In the genomic region with DNA sequence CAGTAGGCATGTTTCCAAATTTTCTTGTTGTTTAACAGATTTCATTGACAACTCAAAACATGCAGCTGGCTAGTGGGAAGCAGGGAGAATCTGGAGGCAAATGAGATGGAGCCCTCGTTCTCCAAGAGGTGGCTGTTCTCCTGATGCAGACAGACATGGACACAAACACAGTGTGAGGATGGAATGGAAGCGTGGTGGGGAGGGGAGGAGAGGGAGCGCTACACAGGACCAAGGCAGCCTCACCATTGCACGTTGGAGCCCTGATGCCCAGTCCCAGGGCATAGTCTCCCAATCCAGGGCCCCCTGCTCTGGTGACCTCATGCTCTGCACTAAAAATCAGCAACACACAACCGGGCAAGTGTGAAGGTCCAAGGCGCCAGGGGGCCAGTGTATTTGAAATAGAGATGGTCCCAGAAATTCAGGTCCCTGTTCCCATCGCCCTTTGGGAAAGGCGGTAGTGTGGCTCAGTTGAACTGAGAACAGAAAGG, we compare ENCODE assay signal across 1 cellular context.
TF ChIP-seq lines count a peak whose summit lies in the region.

No MANE protein-coding gene starts in this region.

TF ChIP-seq in IMR-90, 13 proteins besides CTCF, POLR2A, EP300 and RAD21:
- TF ChIP-seq RFX5 (IDR thresholded peaks at IDR 0.05; ENCODE audit: low read depth, low read length), result no peak
- TF ChIP-seq CHD1 (IDR thresholded peaks at IDR 0.05; ENCODE audit: low read depth, low read length), result no peak
- no peak for TF ChIP-seq BHLHE40 (IDR thresholded peaks at IDR 0.05; ENCODE audit: low read depth, low read length)
- TF ChIP-seq MAZ (IDR thresholded peaks at IDR 0.05; ENCODE audit: borderline replicate concordance, low read depth, low read length), result no peak
- TF ChIP-seq SMC3 (IDR thresholded peaks at IDR 0.05; ENCODE audit: low read depth, low read length), result no peak
- TF ChIP-seq MAFK (IDR thresholded peaks at IDR 0.05; ENCODE audit: low read depth, low read length), result no peak
- TF ChIP-seq FOS (IDR thresholded peaks at IDR 0.05; ENCODE audit: low read depth, low read length), result no peak
- TF ChIP-seq, protein P1, sequence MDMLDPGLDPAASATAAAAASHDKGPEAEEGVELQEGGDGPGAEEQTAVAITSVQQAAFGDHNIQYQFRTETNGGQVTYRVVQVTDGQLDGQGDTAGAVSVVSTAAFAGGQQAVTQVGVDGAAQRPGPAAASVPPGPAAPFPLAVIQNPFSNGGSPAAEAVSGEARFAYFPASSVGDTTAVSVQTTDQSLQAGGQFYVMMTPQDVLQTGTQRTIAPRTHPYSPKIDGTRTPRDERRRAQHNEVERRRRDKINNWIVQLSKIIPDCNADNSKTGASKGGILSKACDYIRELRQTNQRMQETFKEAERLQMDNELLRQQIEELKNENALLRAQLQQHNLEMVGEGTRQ (IDR thresholded peaks at IDR 0.05; ENCODE audit: low read depth, low read length), result no peak
- no peak for TF ChIP-seq NFE2L2 (IDR thresholded peaks at IDR 0.05; ENCODE audit: low read depth, low read length)
- TF ChIP-seq CEBPB (IDR thresholded peaks at IDR 0.05; ENCODE audit: low read depth, low read length), result no peak
